Comparison of ENCODE assay signal across 8 cellular contexts in the genomic region with DNA sequence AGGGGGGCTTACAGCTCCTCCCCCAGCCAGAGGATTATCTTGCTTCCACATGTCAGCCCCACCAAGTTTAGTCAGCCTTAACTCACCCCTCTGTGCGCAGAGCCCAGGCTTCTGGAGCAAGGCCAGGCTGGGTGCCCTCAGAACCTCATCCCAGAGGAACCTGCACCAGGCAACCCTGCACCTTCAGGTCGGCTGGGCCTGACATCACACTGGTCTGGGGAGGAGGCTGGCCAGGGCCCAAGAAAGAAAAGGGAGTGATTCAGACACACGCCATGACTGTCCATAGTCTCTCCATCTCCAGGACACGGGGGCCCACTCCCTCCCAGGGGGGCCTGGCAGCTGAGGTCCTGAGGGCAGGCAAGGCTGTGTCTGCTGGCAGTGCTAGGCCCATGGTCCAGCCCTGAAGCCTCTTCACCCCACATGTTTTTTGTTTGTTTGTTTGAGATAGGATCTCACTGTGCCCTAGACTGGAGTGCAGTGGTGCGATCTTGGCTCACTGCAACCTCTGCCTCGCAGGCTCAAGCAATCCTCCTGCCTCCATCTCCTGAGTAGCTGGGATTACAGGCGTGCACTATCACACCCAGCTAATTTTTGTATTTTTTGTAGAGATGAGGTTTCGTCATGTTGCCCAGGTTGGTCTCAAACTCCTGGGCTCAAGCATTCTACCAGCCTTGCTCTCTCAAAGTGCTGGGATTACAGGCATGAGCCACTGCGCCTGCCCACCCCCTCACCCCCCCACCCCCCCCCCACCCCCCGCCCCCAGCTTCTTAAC. TPM values are rescaled to one million over a fixed set of nuclear protein-coding genes. Genes with fewer than 3 reads are reported as not detected.
A peak's percentile ranks its signal among the peaks of the same experiment; 100 is the strongest.
DNase-seq lines count a peak whose midpoint lies in the region; ATAC-seq and FAIRE-seq lines count a peak whose summit lies in the region.

No MANE protein-coding gene starts in this region.

- peak overlapping the region; percentile 25 to 97 (median 93) for H3K4me3 Mint-ChIP-seq in naive B cell

- WGBS in small intestine, 3 donors: 63 to 73% (median 71%) methylated on average over 10 of the region's 10 CpGs

- H3K4me1 Mint-ChIP-seq in naive B cell: peaks cover 68 to 81% (median 79%) of the 10 kb centered on the region in 3 donors

- H3K9me3 ChIP-seq in BLaER1 (no peaks in the 10 kb centered on the region), small intestine (ENCODE audit: control insufficient read depth, low read depth) (no peaks in the 10 kb centered on the region)

- no peaks in the 10 kb centered on the region for H3K9me3 Mint-ChIP-seq in naive B cell

- DNase-seq in NCI-H2029 (lab: John Stamatoyannopoulos, UW) (peak; percentile 55), naive B cell (no peak), small intestine (no peak), NCI-H2171 treated with DMSO at 0.1 percent for 48 hours (lab: John Stamatoyannopoulos, UW) (no peak)

- peak overlapping the region; percentile 99 for H3K4me2 ChIP-seq in BLaER1

- no peaks in the 10 kb centered on the region for H3K36me3 Mint-ChIP-seq in naive B cell

- 0 out of 2 replicates have a peak overlapping the region, but pooled peaks have one; percentile 91 for H3K4me3 ChIP-seq in BLaER1
- no peak overlapping the region for H3K4me3 ChIP-seq in small intestine (ENCODE audit: low read depth in 1 of 2, low read length in 2 of 2)

- H3K4me1 ChIP-seq in BLaER1: peaks cover 92% of the 10 kb centered on the region
- no peaks in the 10 kb centered on the region for H3K4me1 ChIP-seq in small intestine (ENCODE audit: control insufficient read depth in 2 of 2, insufficient read depth in 1 of 2, low read depth in 1 of 2, low read length in 1 of 2)

- no peak for FAIRE-seq in small intestine (lab: Jason Lieb, UNC)

- H3K36me3 ChIP-seq in BLaER1: no peaks in the 10 kb centered on the region
- no peaks in the 10 kb centered on the region for H3K36me3 ChIP-seq in small intestine (ENCODE audit: control insufficient read depth in 2 of 2, insufficient read depth in 2 of 2, low read length in 2 of 2)

- no peaks in the 10 kb centered on the region for H3K27me3 ChIP-seq in BLaER1
- no peaks in the 10 kb centered on the region for H3K27me3 ChIP-seq in small intestine (ENCODE audit: control insufficient read depth in 2 of 2, insufficient read depth in 2 of 2, low read length in 2 of 2)

- H3K27ac Mint-ChIP-seq in naive B cell: peak overlapping the region; percentile 66 to 97 (median 90)

- H3K27ac ChIP-seq in BLaER1: peak overlapping the region; percentile 91
- peak overlapping the region; percentile 90 for H3K27ac ChIP-seq in cingulate gyrus (ENCODE audit: low read depth, low read length)
- peak overlapping the region in 1 of 2 donors; percentile 14 for H3K27ac ChIP-seq in small intestine (ENCODE audit: low read depth in 1 of 2, low read length in 1 of 2)

- peak overlapping the region; percentile 86; the same call in 1 of the 2 replicates for H3K9ac ChIP-seq in BLaER1

- ATAC-seq in naive B cell (ENCODE audit: low read depth in 2 of 2) (no peak), GM18870 (IDR thresholded peaks at IDR 0.05; ENCODE audit: unreplicated experiment) (no peak), HG03565 (IDR thresholded peaks at IDR 0.05; ENCODE audit: unreplicated experiment) (no peak)

- H4K20me1 ChIP-seq in BLaER1: peaks cover 48% of the 10 kb centered on the region

- H3K27me3 Mint-ChIP-seq in naive B cell: no peaks in the 10 kb centered on the region

RNA-seq across cellular contexts. Expression of a gene that starts 11.1 kb away (rescaled TPM):
- polyA plus RNA-seq in naive B cell (ENCODE audit: low read depth in 6 of 6) (1 to 10 TPM; 1.1 to 4.8 (median 2.3) TPM), small intestine (10 to 100 TPM in 2 of 3 donors, 1 to 10 TPM in 1; 6.7 to 17.8 (median 14.6) TPM)
